9 cellular contexts compared by ENCODE assay signal in the genomic region with DNA sequence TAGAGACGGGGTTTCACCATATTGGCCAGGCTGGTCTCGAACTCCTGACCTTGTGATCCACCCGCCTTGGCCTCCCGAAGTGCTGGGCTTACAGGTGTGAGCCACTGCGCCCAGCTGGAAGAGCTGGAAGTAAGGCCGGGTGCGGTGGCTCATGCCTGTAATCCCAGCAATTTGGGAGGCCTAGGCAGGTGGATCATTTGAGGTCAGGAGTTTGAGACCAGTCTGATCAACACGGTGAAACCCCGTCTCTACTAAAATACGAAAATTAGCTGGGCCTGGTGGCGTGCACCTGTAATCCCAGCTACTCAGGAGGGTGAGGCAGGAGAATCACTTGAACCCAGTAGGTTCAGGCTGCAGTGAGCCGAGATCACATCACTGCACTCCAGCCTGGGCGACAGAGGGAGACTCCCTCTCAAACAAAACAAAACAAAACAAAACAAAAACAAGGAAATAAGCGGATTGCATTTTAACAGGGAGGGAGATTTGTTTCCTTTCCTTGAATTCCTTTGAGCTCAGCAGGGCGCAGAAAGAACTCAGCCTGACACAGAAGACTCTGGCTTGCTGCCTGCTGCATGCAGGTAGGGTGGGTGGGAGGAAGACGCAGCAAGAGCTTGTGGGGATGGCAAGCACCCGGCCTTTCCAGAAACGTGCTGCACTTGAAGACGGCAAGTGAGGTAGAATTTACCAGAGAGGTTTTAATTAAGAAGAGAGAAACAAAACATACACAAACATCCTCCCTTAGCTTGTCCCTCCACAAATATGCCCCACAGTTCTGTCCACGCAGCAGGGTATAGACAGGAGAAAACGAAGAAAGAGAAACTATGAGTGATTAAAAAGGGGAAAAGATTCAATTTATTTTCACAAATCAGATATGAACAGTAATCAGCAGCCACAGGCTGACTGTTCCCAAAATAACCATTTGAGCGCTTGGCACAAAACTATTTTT. TPM values are rescaled to one million over a fixed set of nuclear protein-coding genes. Genes with fewer than 3 reads are reported as not detected.
DNase-seq lines count a peak whose midpoint lies in the region; ATAC-seq and TF ChIP-seq lines count a peak whose summit lies in the region.
"Had no signal": no experiment of that assay in that cellular context is flagged by ENCODE, and none has a peak within 500 bp of the region (broad histone marks: within the 10 kb centered on the region; RNA-seq: fewer than 3 reads in every experiment).

No MANE protein-coding gene starts in this region.

- H3K4me3 ChIP-seq in GM23248 (peak overlapping the region; percentile 44), adrenal gland (no peak overlapping the region), right atrium auricular region (no peak overlapping the region), sigmoid colon (no peak overlapping the region)

- TF ChIP-seq CTCF in adrenal gland (IDR thresholded peaks at IDR 0.05) (no peak), right atrium auricular region (IDR thresholded peaks at IDR 0.05) (no peak), sigmoid colon (IDR thresholded peaks at IDR 0.05) (no peak), GM10248 (IDR thresholded peaks at IDR 0.05; ENCODE audit: control extremely low read depth, extremely low read depth, low read depth, missing control alignments) (no peak)

- no peaks in the 10 kb centered on the region for H4K20me1 ChIP-seq in GM23248 (ENCODE audit: insufficient read depth)

- no peaks in the 10 kb centered on the region for H3K9me2 ChIP-seq in GM23248 (ENCODE audit: insufficient read depth)

- H3K4me1 ChIP-seq in GM23248 (ENCODE audit: insufficient read depth) (peaks cover 60% of the 10 kb centered on the region), adrenal gland (replicated peaks in 1 of 2) (peaks cover 11 to 47% of the 10 kb centered on the region in 2 donors), right atrium auricular region (peaks cover 0 to 79% of the 10 kb centered on the region in 2 donors), sigmoid colon (peaks cover 0 to 83% (median 74%) of the 10 kb centered on the region in 4 donors)

- H3K27ac ChIP-seq in GM23248, result peak overlapping the region; percentile 79
- H3K27ac ChIP-seq in adrenal gland, result peak overlapping the region in 4 of 5 donors; percentile 22 to 83 (median 46)
- H3K27ac ChIP-seq in right atrium auricular region, result peak overlapping the region; percentile 55 to 56
- H3K27ac ChIP-seq in sigmoid colon, result peak overlapping the region; percentile 69 to 81 (median 72)

- TF ChIP-seq POLR2A in adrenal gland (IDR thresholded peaks at IDR 0.05) (no peak), sigmoid colon (IDR thresholded peaks at IDR 0.05) (no peak)

- H2AFZ ChIP-seq in GM23248, result no peak overlapping the region

- 44 to 47% methylated on average over 22 of the region's 22 CpGs for WGBS in GM23248 (ENCODE audit: low coverage in 1 of 2, low lambda C conversion rate in 2 of 2, missing lambda C conversion rate in 2 of 2), 2 experiments
- WGBS in adrenal gland, 4 donors, result 59 to 75% (median 69%) methylated on average over 22 of the region's 22 CpGs
- 65 to 80% methylated on average over 22 of the region's 22 CpGs for WGBS in sigmoid colon, 2 donors

- H3K9me3 ChIP-seq in GM23248 (ENCODE audit: low read depth) (no peaks in the 10 kb centered on the region), adrenal gland (replicated peaks in 1 of 3) (no peaks in the 10 kb centered on the region), right atrium auricular region (no peaks in the 10 kb centered on the region), sigmoid colon (no peaks in the 10 kb centered on the region)

- TF ChIP-seq EP300 in sigmoid colon (IDR thresholded peaks at IDR 0.05), result no peak

- H3K36me3 ChIP-seq in GM23248 (ENCODE audit: low read depth), result no peaks in the 10 kb centered on the region
- no peaks in the 10 kb centered on the region for H3K36me3 ChIP-seq in adrenal gland (replicated peaks in 1 of 2)
- peaks cover 26% of the 10 kb centered on the region for H3K36me3 ChIP-seq in right atrium auricular region
- H3K36me3 ChIP-seq in sigmoid colon, result peaks cover 0 to 11% (median 2%) of the 10 kb centered on the region in 4 donors

- peaks cover 29% of the 10 kb centered on the region for H3K79me2 ChIP-seq in GM23248 (ENCODE audit: insufficient read depth)

- H3K4me2 ChIP-seq in GM23248 (ENCODE audit: unreplicated experiment), result peak overlapping the region; percentile 67

- POLR2A ChIA-PET in GM10248 (lab: Yijun Ruan, JAX), result no interaction called here

- peaks cover 68% of the 10 kb centered on the region for H3F3A ChIP-seq in GM23248 (ENCODE audit: insufficient read depth)

- no peak for ATAC-seq in GM18907 (IDR thresholded peaks at IDR 0.05; ENCODE audit: unreplicated experiment)

- peak overlapping the region; percentile 66 for H3K9ac ChIP-seq in GM23248

- H3K27me3 ChIP-seq in GM23248 (replicated peaks; ENCODE audit: insufficient read depth) (no peaks in the 10 kb centered on the region), adrenal gland (no peaks in the 10 kb centered on the region), right atrium auricular region (no peaks in the 10 kb centered on the region), sigmoid colon (no peaks in the 10 kb centered on the region)

- DNase-seq in GM23248, result peak; percentile 40
- DNase-seq in adrenal gland, result no peak
- DNase-seq in right atrium auricular region (ENCODE audit: low spot score), result no peak
- no peak for DNase-seq in sigmoid colon
- DNase-seq in GM10248 (ENCODE audit: extremely low spot score), result no peak
- no peak for DNase-seq in NCI-H1436 (lab: John Stamatoyannopoulos, UW)
- DNase-seq in OCI-M2 (lab: John Stamatoyannopoulos, UW; ENCODE audit: unreplicated experiment), result no peak
- DNase-seq: stimulated activated CD4-positive, alpha-beta T cell treated with anti-CD3 and anti-CD28 coated beads, Interleukin-15, amount 100 ng/mL, for 24 hours had no signal

- in situ Hi-C loops in GM23248 (cut with MboI), result no loop called here

- intact Hi-C loops in adrenal gland (cut with DNase I), result no loop called here
- intact Hi-C loops in sigmoid colon (cut with DNase I), result no loop called here

- CTCF ChIA-PET in GM10248 (lab: Yijun Ruan, JAX), result interaction anchor here (1.0 to 2.6 kb wide), 8 partner anchors 8 to 138 kb away, joined by 3 to 13 read pairs (median 3); no protein-coding TSS in a partner anchor

RNA-seq across cellular contexts. Expression of gene FSCN1, which starts 40.8 kb away (rescaled TPM):
- 410 and 423 TPM in 2 replicates for total RNA-seq in GM23248 (2014; rRNA removed; shearing (Covaris generic))
- polyA plus RNA-seq in GM23248 (2016; fragmentation: Nextera tagmentation; extraction: Ambion mirVana) (183 and 201 TPM in 2 replicates), adrenal gland (10 to 100 TPM; 13.7 to 67.9 (median 56.0) TPM), sigmoid colon (10 to 100 TPM in 2 of 3 donors, 1 to 10 TPM in 1; 8.3 to 20.4 (median 13.2) TPM)
- total RNA-seq in adrenal gland (100 to 1,000 TPM in 5 of 8 donors, 10 to 100 TPM in 3; 93.8 to 152 (median 103) TPM), right atrium auricular region (10 to 100 TPM; 14.4 to 31.2 TPM), sigmoid colon (10 to 100 TPM; 20.1 to 27.8 (median 25.1) TPM)
